In the genomic region with DNA sequence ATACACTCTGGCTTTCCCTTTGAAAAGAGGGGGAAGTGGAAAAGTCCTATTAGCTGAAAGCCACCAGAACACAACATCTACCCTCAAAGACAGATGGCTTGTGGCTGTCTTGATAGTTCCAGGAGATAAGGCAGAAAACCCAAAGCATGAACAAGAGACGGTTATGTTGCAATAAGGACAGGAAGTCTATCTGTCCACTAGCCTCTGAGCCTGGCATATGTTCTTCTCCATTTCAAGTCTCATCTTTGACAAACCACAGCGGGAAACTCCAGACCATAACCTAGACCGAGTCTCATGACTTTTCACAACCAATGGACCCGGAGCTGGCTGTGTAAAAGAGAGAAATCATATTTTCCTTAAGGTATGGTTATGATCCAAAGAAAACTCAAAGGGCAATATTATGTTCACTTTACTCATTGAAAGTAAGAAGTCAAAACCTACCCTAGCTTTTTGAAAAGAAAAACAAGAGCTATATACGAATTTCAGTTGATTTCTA, we compare ENCODE assay signal across 8 cellular contexts. TPM values are rescaled to one million over a fixed set of nuclear protein-coding genes. Genes with fewer than 3 reads are reported as not detected.
A peak's percentile ranks its signal among the peaks of the same experiment; 100 is the strongest.
DNase-seq lines count a peak whose midpoint lies in the region; ATAC-seq and TF ChIP-seq lines count a peak whose summit lies in the region.

No MANE protein-coding gene starts in this region.

- peak; percentile 45 for ATAC-seq in GM18861 (IDR thresholded peaks at IDR 0.05; ENCODE audit: unreplicated experiment)
- peak; percentile 66 for ATAC-seq in HG03045 (IDR thresholded peaks at IDR 0.05; ENCODE audit: unreplicated experiment)

- H3K79me2 ChIP-seq in trophoblast cell (ENCODE audit: control insufficient read depth, insufficient read depth, low read length, poor library complexity) = no peaks in the 10 kb centered on the region

- H3K9ac ChIP-seq in trophoblast cell (ENCODE audit: low read length) = no peak overlapping the region

- no peak overlapping the region for H2AK5ac ChIP-seq in trophoblast cell (ENCODE audit: low read length)

- no peak for TF ChIP-seq CTCF in cardiac fibroblast (IDR thresholded peaks at IDR 0.05; ENCODE audit: low read depth, low read length)

- H3K36me3 ChIP-seq in trophoblast cell (ENCODE audit: control insufficient read depth in 1 of 2, insufficient read depth in 2 of 2, low read length in 2 of 2) = peaks cover 8 to 9% of the 10 kb centered on the region in 2 experiments

- H3K27me3 ChIP-seq in trophoblast cell (ENCODE audit: insufficient read depth, low read length) = no peaks in the 10 kb centered on the region

- no peaks in the 10 kb centered on the region for H3K9me3 ChIP-seq in trophoblast cell (ENCODE audit: insufficient read depth, low read depth, low read length)

- no peak overlapping the region for H3K18ac ChIP-seq in trophoblast cell (ENCODE audit: low read length)

- DNase-seq in Ammon's horn (ENCODE audit: low spot score) (peak; percentile 84), SIG-M5 treated with dmso at 0.1 percent for 504 hours (lab: John Stamatoyannopoulos, UW; ENCODE audit: unreplicated experiment) (peak; percentile 100), cardiac fibroblast (ENCODE audit: low read depth in 2 of 2) (peak; percentile 50 to 55), trophoblast cell (peak; percentile 29 to 63), DMS114 treated with DMSO at 0.1 percent for 48 hours (lab: John Stamatoyannopoulos, UW; ENCODE audit: unreplicated experiment) (no peak), NCI-H524 treated with DMSO at 0.1 percent for 48 hours (lab: John Stamatoyannopoulos, UW) (no peak)

- no peak overlapping the region for H2AFZ ChIP-seq in trophoblast cell (ENCODE audit: insufficient read depth, low read length, poor library complexity)

- H3K23ac ChIP-seq in trophoblast cell (ENCODE audit: low read length) = no peak overlapping the region

- H3K14ac ChIP-seq in trophoblast cell (ENCODE audit: low read length) = no peak overlapping the region

- no peak overlapping the region for H3K4me3 ChIP-seq in cardiac fibroblast (replicated peaks in 1 of 2; ENCODE audit: low read depth in 2 of 2, low read length in 2 of 2)
- H3K4me3 ChIP-seq in trophoblast cell (ENCODE audit: low read depth, low read length) = no peak overlapping the region

- no peak overlapping the region for H3K4me2 ChIP-seq in trophoblast cell (ENCODE audit: low read length)

- no peak overlapping the region for H2BK120ac ChIP-seq in trophoblast cell (ENCODE audit: insufficient read depth, low read length, poor library complexity)

- no peak overlapping the region for H3K4ac ChIP-seq in trophoblast cell (ENCODE audit: low read depth, low read length)

- WGBS in trophoblast cell (ENCODE audit: extremely low coverage, insufficient coverage, insufficient read length) = no CpG with 5 or more reads among the region's 5 CpGs

- H2BK5ac ChIP-seq in trophoblast cell (ENCODE audit: low read depth, low read length, poor library complexity) = no peak overlapping the region

- no peak overlapping the region for H4K8ac ChIP-seq in trophoblast cell (ENCODE audit: low read depth, low read length)

- peak overlapping the region; percentile 52 for H3K27ac ChIP-seq in trophoblast cell (ENCODE audit: low read depth, low read length)

- no peak overlapping the region for H4K12ac ChIP-seq in trophoblast cell (ENCODE audit: low read depth, low read length)

- H4K91ac ChIP-seq in trophoblast cell (ENCODE audit: low read depth, low read length) = no peak overlapping the region

- H2BK12ac ChIP-seq in trophoblast cell (ENCODE audit: low read length) = no peak overlapping the region

- peaks cover 7 to 10% of the 10 kb centered on the region in 2 experiments for H3K4me1 ChIP-seq in trophoblast cell (ENCODE audit: control insufficient read depth in 1 of 2, insufficient read depth in 2 of 2, low read length in 2 of 2)

- peaks cover 6% of the 10 kb centered on the region for H3K79me1 ChIP-seq in trophoblast cell (ENCODE audit: low read length)

RNA-seq across cellular contexts. Expression of a gene that starts 33.8 kb away (rescaled TPM):
- 6.5 and 6.6 TPM in 2 replicates for polyA plus RNA-seq in trophoblast cell (2013)

Comparison
In these comparisons a context has a peak if more than half of its experiments do, and no peak if none do; other contexts are left out.
1. DNase-seq: peak in Ammon's horn (single experiment), SIG-M5 treated with dmso at 0.1 percent for 504 hours (single experiment), cardiac fibroblast (2 of 2) and trophoblast cell (2 of 2); none in DMS114 treated with DMSO at 0.1 percent for 48 hours (single experiment) and NCI-H524 treated with DMSO at 0.1 percent for 48 hours (single experiment).